ENCODE assay signal across 7 cellular contexts in genomic region chr2:112275314-112275886, GRCh38.
DNase-seq lines count a peak whose midpoint lies in the region; ATAC-seq and TF ChIP-seq lines count a peak whose summit lies in the region.

ZC3H6 (plus strand) TSS chr2:112275597; CDS start chr2:112275995, 398 bp downstream.

- ATAC-seq in GM18502 (IDR thresholded peaks at IDR 0.05; ENCODE audit: poor library complexity, unreplicated experiment) (peak; percentile 93), HG02970 (IDR thresholded peaks at IDR 0.05; ENCODE audit: low FRiP score, unreplicated experiment) (peak; percentile 96)

- no peak for TF ChIP-seq CTCF in retinal pigment epithelial cell (conservative IDR thresholded peaks at IDR 0.05; ENCODE audit: low read depth, low read length)

- peak within 1 kb of the TSS; percentile 89 for H3K4me3 ChIP-seq in retinal pigment epithelial cell (ENCODE audit: low read length)

- DNase-seq in NCI-H1930 (lab: John Stamatoyannopoulos, UW) (peak; percentile 93 to 98), T-helper 9 cell (peak; percentile 99), astrocyte of the hippocampus (ENCODE audit: low read depth, low spot score) (peak; percentile 99), hippocampal formation (lab: John Stamatoyannopoulos, UW) (peak; percentile 98), retinal pigment epithelial cell (ENCODE audit: low read depth) (peak; percentile 93)

Comparison
In these comparisons a context has a peak if more than half of its experiments do, and no peak if none do; other contexts are left out.
1. Peak in every context shown above with its lines: DNase-seq, ATAC-seq and H3K4me3 ChIP-seq.